Comparison of ENCODE assay signal across 2 cellular contexts in the genomic region with DNA sequence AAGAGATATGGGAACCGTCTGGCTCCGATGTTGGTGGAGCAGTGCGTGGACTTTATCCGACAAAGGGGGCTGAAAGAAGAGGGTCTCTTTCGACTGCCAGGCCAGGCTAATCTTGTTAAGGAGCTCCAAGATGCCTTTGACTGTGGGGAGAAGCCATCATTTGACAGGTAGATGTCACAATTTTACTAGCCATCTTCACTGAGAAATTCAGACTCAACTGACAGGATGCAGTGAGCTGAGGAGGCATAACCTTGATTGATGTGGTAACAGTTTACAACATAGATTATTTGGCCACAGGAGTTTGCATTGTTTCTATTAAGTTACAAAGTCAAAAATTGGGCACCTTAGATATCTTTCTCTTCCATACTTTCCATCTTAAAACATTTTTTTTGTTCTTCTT.
TF ChIP-seq lines count a peak whose summit lies in the region.

No MANE protein-coding gene starts in this region.

TF ChIP-seq in GM23338, 12 proteins besides CTCF, POLR2A, EP300 and RAD21:
- TF ChIP-seq, protein P1, sequence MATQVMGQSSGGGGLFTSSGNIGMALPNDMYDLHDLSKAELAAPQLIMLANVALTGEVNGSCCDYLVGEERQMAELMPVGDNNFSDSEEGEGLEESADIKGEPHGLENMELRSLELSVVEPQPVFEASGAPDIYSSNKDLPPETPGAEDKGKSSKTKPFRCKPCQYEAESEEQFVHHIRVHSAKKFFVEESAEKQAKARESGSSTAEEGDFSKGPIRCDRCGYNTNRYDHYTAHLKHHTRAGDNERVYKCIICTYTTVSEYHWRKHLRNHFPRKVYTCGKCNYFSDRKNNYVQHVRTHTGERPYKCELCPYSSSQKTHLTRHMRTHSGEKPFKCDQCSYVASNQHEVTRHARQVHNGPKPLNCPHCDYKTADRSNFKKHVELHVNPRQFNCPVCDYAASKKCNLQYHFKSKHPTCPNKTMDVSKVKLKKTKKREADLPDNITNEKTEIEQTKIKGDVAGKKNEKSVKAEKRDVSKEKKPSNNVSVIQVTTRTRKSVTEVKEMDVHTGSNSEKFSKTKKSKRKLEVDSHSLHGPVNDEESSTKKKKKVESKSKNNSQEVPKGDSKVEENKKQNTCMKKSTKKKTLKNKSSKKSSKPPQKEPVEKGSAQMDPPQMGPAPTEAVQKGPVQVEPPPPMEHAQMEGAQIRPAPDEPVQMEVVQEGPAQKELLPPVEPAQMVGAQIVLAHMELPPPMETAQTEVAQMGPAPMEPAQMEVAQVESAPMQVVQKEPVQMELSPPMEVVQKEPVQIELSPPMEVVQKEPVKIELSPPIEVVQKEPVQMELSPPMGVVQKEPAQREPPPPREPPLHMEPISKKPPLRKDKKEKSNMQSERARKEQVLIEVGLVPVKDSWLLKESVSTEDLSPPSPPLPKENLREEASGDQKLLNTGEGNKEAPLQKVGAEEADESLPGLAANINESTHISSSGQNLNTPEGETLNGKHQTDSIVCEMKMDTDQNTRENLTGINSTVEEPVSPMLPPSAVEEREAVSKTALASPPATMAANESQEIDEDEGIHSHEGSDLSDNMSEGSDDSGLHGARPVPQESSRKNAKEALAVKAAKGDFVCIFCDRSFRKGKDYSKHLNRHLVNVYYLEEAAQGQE (IDR thresholded peaks at IDR 0.05; ENCODE audit: unreplicated experiment) = no peak
- no peak for TF ChIP-seq CREB1 (CRISPR knock-in tag; IDR thresholded peaks at IDR 0.05; ENCODE audit: low read depth)
- TF ChIP-seq STAT1 (IDR thresholded peaks at IDR 0.05; ENCODE audit: unreplicated experiment) = no peak
- TF ChIP-seq ZNF331 (CRISPR knock-in tag; IDR thresholded peaks at IDR 0.05; ENCODE audit: low read depth) = no peak

TF ChIP-seq in SK-N-SH, 30 proteins besides CTCF, POLR2A, EP300 and RAD21:
- TF ChIP-seq EZH2phosphoT487 (IDR thresholded peaks at IDR 0.05; ENCODE audit: borderline replicate concordance, low read depth) (no peak), FOXM1 (IDR thresholded peaks at IDR 0.05; ENCODE audit: low read depth) (no peak), RXRA (IDR thresholded peaks at IDR 0.05; ENCODE audit: borderline replicate concordance, low read depth) (no peak), TEAD4 (IDR thresholded peaks at IDR 0.05; ENCODE audit: borderline replicate concordance, insufficient read depth) (no peak), MAX (IDR thresholded peaks at IDR 0.05; ENCODE audit: low read depth) (no peak), MXI1 (IDR thresholded peaks at IDR 0.05; ENCODE audit: low read depth, low read length) (no peak), ELF1 (IDR thresholded peaks at IDR 0.05) (no peak), POLR2AphosphoS5 (IDR thresholded peaks at IDR 0.05; ENCODE audit: low read depth, low read length) (no peak), ZBTB33 (IDR thresholded peaks at IDR 0.05; ENCODE audit: borderline replicate concordance, low read depth) (no peak), FOSL2 (IDR thresholded peaks at IDR 0.05; ENCODE audit: borderline replicate concordance, low read depth) (no peak), MEF2A (IDR thresholded peaks at IDR 0.05; ENCODE audit: borderline replicate concordance, low read depth) (no peak), SMC3 (IDR thresholded peaks at IDR 0.05; ENCODE audit: low read depth, low read length) (no peak), TCF12 (IDR thresholded peaks at IDR 0.05) (no peak), GABPA (IDR thresholded peaks at IDR 0.05; ENCODE audit: low read depth) (no peak), RFX5 (IDR thresholded peaks at IDR 0.05; ENCODE audit: low read length) (no peak), JUND (IDR thresholded peaks at IDR 0.05) (no peak)
- TF ChIP-seq, protein P2, sequence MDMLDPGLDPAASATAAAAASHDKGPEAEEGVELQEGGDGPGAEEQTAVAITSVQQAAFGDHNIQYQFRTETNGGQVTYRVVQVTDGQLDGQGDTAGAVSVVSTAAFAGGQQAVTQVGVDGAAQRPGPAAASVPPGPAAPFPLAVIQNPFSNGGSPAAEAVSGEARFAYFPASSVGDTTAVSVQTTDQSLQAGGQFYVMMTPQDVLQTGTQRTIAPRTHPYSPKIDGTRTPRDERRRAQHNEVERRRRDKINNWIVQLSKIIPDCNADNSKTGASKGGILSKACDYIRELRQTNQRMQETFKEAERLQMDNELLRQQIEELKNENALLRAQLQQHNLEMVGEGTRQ (IDR thresholded peaks at IDR 0.05; ENCODE audit: borderline replicate concordance, low read depth, low read length) = no peak
- TF ChIP-seq, protein P3, sequence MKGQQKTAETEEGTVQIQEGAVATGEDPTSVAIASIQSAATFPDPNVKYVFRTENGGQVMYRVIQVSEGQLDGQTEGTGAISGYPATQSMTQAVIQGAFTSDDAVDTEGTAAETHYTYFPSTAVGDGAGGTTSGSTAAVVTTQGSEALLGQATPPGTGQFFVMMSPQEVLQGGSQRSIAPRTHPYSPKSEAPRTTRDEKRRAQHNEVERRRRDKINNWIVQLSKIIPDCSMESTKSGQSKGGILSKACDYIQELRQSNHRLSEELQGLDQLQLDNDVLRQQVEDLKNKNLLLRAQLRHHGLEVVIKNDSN (IDR thresholded peaks at IDR 0.05; ENCODE audit: borderline replicate concordance, low read depth) = no peak
- TF ChIP-seq, protein P4, sequence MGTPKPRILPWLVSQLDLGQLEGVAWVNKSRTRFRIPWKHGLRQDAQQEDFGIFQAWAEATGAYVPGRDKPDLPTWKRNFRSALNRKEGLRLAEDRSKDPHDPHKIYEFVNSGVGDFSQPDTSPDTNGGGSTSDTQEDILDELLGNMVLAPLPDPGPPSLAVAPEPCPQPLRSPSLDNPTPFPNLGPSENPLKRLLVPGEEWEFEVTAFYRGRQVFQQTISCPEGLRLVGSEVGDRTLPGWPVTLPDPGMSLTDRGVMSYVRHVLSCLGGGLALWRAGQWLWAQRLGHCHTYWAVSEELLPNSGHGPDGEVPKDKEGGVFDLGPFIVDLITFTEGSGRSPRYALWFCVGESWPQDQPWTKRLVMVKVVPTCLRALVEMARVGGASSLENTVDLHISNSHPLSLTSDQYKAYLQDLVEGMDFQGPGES (IDR thresholded peaks at IDR 0.05; ENCODE audit: low read depth, low read length) = no peak
TF ChIP-seq in SK-N-SH: peak in this region for 0.
